ENCODE assay signal across 1 cellular context in the genomic region with DNA sequence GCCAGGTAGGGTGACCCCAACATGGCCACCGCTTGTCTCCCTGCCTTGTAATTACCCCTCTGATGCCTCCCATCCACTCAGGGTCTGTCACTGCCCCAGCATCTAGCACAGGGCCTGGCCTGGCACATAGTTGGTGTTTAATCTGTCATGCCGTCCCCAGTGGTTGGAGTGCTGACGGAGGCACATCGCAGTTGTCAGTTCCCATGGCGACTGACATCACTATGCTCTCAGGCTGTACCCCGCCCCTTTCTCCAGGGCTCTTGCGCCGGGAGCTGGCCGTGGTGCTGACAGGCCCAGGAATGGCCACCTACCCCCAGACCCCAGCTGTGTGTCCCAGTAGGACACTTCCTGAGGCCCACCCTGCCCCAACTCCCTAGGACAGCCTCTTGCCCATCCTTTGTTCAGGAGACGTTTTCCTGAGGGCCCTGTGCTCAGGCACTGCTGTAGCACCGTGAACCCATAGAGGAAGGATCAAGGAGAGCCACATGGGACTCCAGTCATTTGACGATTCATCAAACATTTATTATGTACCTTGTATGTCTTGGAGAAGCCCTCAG.
TF ChIP-seq lines count a peak whose summit lies in the region.

No MANE protein-coding gene starts in this region.

TF ChIP-seq in GM23338, 12 proteins besides CTCF, POLR2A, EP300 and RAD21 (continued from another document):
- TF ChIP-seq ZNF462 (CRISPR knock-in tag; IDR thresholded peaks at IDR 0.05) (no peak), POLR2AphosphoS5 (IDR thresholded peaks at IDR 0.05; ENCODE audit: low read depth) (no peak)
TF ChIP-seq in GM23338: peak in this region for 2.
